ENCODE assay signal across 16 cellular contexts in the genomic region with DNA sequence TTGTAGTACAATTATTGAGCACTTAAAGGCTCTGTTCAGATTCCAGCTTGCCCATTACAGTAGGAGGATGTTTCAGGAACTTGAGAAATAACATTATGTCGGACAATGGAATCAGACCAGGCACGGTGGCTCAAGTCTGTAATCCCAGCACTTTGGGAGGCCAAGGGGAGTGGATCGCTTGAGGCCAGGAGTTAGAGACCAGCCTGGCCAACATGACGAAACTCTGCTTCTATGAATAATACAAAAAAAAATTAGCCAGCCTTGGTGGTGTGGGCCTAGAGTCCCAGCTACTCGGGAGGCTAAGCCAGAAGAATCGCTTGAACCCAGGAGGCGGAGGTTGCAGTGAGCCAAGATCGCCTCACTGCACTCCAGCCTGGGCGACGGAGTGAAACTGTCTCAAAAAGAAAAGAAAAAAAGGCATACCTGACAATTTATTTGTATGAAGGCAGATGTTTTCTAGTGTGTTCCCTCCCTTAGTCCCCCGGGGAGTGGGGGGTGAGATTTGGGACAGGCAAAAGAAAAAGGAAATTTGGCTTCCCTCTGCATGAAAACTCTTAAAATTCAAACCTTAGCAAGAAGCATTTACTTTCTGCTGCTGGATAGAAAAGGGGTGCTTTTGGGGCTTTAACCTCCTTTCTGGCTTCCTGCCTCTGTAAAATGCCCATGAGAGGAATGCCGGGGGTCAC. TPM values are rescaled to one million over a fixed set of nuclear protein-coding genes. Genes with fewer than 3 reads are reported as not detected.
DNase-seq lines count a peak whose midpoint lies in the region; FAIRE-seq and TF ChIP-seq lines count a peak whose summit lies in the region.
"Had no signal": no experiment of that assay in that cellular context is flagged by ENCODE, and none has a peak within 500 bp of the region (broad histone marks: within the 10 kb centered on the region; RNA-seq: fewer than 3 reads in every experiment).

No MANE protein-coding gene starts in this region.

- H3K4me1 ChIP-seq in HUES64 (ENCODE audit: insufficient read depth, low read length), result peaks cover 49% of the 10 kb centered on the region
- H3K4me1 ChIP-seq in astrocyte (ENCODE audit: insufficient read depth, low read length), result peaks cover 39% of the 10 kb centered on the region
- H3K4me1 ChIP-seq in iPS-18a (ENCODE audit: control insufficient read depth, low read depth, low read length), result peaks cover 31% of the 10 kb centered on the region
- peaks cover 39% of the 10 kb centered on the region for H3K4me1 ChIP-seq in smooth muscle cell (ENCODE audit: low read depth)
- H3K4me1 ChIP-seq in transverse colon, result no peaks in the 10 kb centered on the region

- TF ChIP-seq CTCF in astrocyte (IDR thresholded peaks at IDR 0.05; ENCODE audit: insufficient read depth, low read depth, low read length) (no peak), smooth muscle cell (IDR thresholded peaks at IDR 0.05; ENCODE audit: borderline replicate concordance, insufficient read depth, poor library complexity, severe bottlenecking) (no peak), transverse colon (IDR thresholded peaks at IDR 0.05) (no peak)

- H3K4me1 Mint-ChIP-seq in astrocyte (ENCODE audit: low read depth, unreplicated experiment), result peaks cover 15% of the 10 kb centered on the region

- H3K4me3 ChIP-seq in HUES64 (ENCODE audit: low read length) (no peak overlapping the region), astrocyte (ENCODE audit: insufficient read depth, low read depth, low read length) (no peak overlapping the region), iPS-18a (ENCODE audit: low read length) (peak overlapping the region; percentile 35), smooth muscle cell (no peak overlapping the region), transverse colon (no peak overlapping the region)
- H3K4me3 ChIP-seq: heart right ventricle, K562, ovary had no signal

- DNase-seq in astrocyte (ENCODE audit: low read depth) (no peak), smooth muscle cell (lab: John Stamatoyannopoulos, UW; ENCODE audit: unreplicated experiment) (no peak), hepatic stellate cell (ENCODE audit: low spot score) (no peak), cerebellum (ENCODE audit: low spot score) (no peak), transverse colon (no peak)
- DNase-seq in stimulated activated CD4-positive, alpha-beta T cell treated with anti-CD3 and anti-CD28 coated beads, Interleukin-4, amount 100 ng/mL, for 4 hours, result no peak
- DNase-seq: activated T-cell treated with anti-CD3 and anti-CD28 coated beads for 4 hours, AML-193, heart right ventricle, NCI-H1105, ovary had no signal

- intact Hi-C loops in transverse colon (cut with DNase I; ENCODE audit: low total_unique reads), result no loop called here

- peak overlapping the region; percentile 79 for H3K27ac ChIP-seq in HUES64 (ENCODE audit: low read depth, low read length)
- H3K27ac ChIP-seq in astrocyte (ENCODE audit: low read depth, low read length), result peak overlapping the region; percentile 65
- H3K27ac ChIP-seq in iPS-18a (ENCODE audit: low read length), result peak overlapping the region; percentile 60
- peak overlapping the region; percentile 89 for H3K27ac ChIP-seq in smooth muscle cell (ENCODE audit: low read depth)
- H3K27ac ChIP-seq in transverse colon, result no peak overlapping the region
- H3K27ac ChIP-seq: ovary had no signal

- H2AFZ ChIP-seq in astrocyte (ENCODE audit: low read depth, low read length) (no peak overlapping the region), smooth muscle cell (ENCODE audit: low read depth) (no peak overlapping the region)

- H3K27me3 Mint-ChIP-seq in astrocyte (ENCODE audit: low read depth, unreplicated experiment), result no peaks in the 10 kb centered on the region

- peak overlapping the region; percentile 88 for H3K27ac Mint-ChIP-seq in astrocyte (ENCODE audit: unreplicated experiment)
- H3K27ac Mint-ChIP-seq: activated naive CD4-positive, alpha-beta T cell treated with anti-CD3 and anti-CD28 coated beads, Interleukin-2, amount 50 U/mL, for 72 hours had no signal

- no peaks in the 10 kb centered on the region for H4K20me1 ChIP-seq in astrocyte (ENCODE audit: insufficient read depth, low read length)
- H4K20me1 ChIP-seq in smooth muscle cell (ENCODE audit: low read depth), result no peaks in the 10 kb centered on the region

- peak overlapping the region; percentile 42 for H3K4me2 ChIP-seq in astrocyte (ENCODE audit: low read length)
- H3K4me2 ChIP-seq in smooth muscle cell, result peak overlapping the region; percentile 17

- H3K36me3 Mint-ChIP-seq in astrocyte (ENCODE audit: low read depth, unreplicated experiment), result no peaks in the 10 kb centered on the region

- in situ Hi-C loops in transverse colon (cut with MboI; ENCODE audit: low pct_ligation_motif_present in 1 of 4, low pct_unique_long_range_greater_than_20kb in 1 of 4, low sequenced_read_pairs in 3 of 4), result no loop called here

- peak overlapping the region; percentile 54 for H3K4me3 Mint-ChIP-seq in astrocyte (ENCODE audit: unreplicated experiment)

- FAIRE-seq in astrocyte (lab: Jason Lieb, UNC), result no peak
- FAIRE-seq: K562, TTC549 had no signal

- no peaks in the 10 kb centered on the region for H3K9me3 Mint-ChIP-seq in astrocyte (ENCODE audit: unreplicated experiment)
- H3K9me3 Mint-ChIP-seq: activated naive CD4-positive, alpha-beta T cell treated with anti-CD3 and anti-CD28 coated beads, Interleukin-2, amount 50 U/mL, for 72 hours had no signal

- H3F3A ChIP-seq in smooth muscle cell (ENCODE audit: low read depth), result peaks cover 18% of the 10 kb centered on the region

- no peak for TF ChIP-seq POLR2A in transverse colon (IDR thresholded peaks at IDR 0.05)

- no peak for TF ChIP-seq EP300 in transverse colon (IDR thresholded peaks at IDR 0.05; ENCODE audit: low read depth)

- peak overlapping the region; percentile 19 for H3K9ac ChIP-seq in HUES64 (ENCODE audit: low read depth, low read length)
- H3K9ac ChIP-seq in astrocyte (ENCODE audit: low read length), result peak overlapping the region; percentile 32
- peak overlapping the region; percentile 35 for H3K9ac ChIP-seq in iPS-18a (ENCODE audit: low read length)
- H3K9ac ChIP-seq in smooth muscle cell (ENCODE audit: low read depth), result no peak overlapping the region

- H3K9me3 ChIP-seq in HUES64 (ENCODE audit: insufficient read depth, low read depth, low read length) (no peaks in the 10 kb centered on the region), astrocyte (ENCODE audit: insufficient read depth, low read depth, low read length) (no peaks in the 10 kb centered on the region), iPS-18a (ENCODE audit: control insufficient read depth, low read depth, low read length) (no peaks in the 10 kb centered on the region), smooth muscle cell (replicated peaks; ENCODE audit: low read depth) (no peaks in the 10 kb centered on the region), transverse colon (no peaks in the 10 kb centered on the region)
- H3K9me3 ChIP-seq: heart right ventricle, ovary had no signal

- H3K79me2 ChIP-seq in astrocyte (ENCODE audit: insufficient read depth, low read length), result no peaks in the 10 kb centered on the region
- no peaks in the 10 kb centered on the region for H3K79me2 ChIP-seq in smooth muscle cell (ENCODE audit: low read depth)

- H3K27me3 ChIP-seq in HUES64 (ENCODE audit: insufficient read depth, low read length) (no peaks in the 10 kb centered on the region), astrocyte (ENCODE audit: insufficient read depth, low read length) (no peaks in the 10 kb centered on the region), iPS-18a (ENCODE audit: control insufficient read depth, insufficient read depth, low read length) (no peaks in the 10 kb centered on the region), smooth muscle cell (ENCODE audit: low read depth) (no peaks in the 10 kb centered on the region), transverse colon (no peaks in the 10 kb centered on the region)
- H3K27me3 ChIP-seq: ovary had no signal

- 62% methylated on average over 12 of the region's 12 CpGs for WGBS in HUES64
- 57% methylated on average over 12 of the region's 12 CpGs for whole genome bisulfite sequencing in smooth muscle cell (ENCODE audit: low lambda C conversion rate)
- WGBS in transverse colon (ENCODE audit: low coverage in 1 of 2), 2 donors, result 87 to 88% methylated on average over 10 to 12 of the region's 12 CpGs

- no peaks in the 10 kb centered on the region for H3K36me3 ChIP-seq in HUES64 (ENCODE audit: insufficient read depth, low read length)
- no peaks in the 10 kb centered on the region for H3K36me3 ChIP-seq in astrocyte (ENCODE audit: insufficient read depth, low read length)
- H3K36me3 ChIP-seq in iPS-18a (ENCODE audit: control insufficient read depth, low read depth, low read length), result no peaks in the 10 kb centered on the region
- H3K36me3 ChIP-seq in smooth muscle cell (ENCODE audit: low read depth), result no peaks in the 10 kb centered on the region
- no peaks in the 10 kb centered on the region for H3K36me3 ChIP-seq in transverse colon
- H3K36me3 ChIP-seq: heart right ventricle, ovary had no signal

RNA-seq across cellular contexts. Expression of gene ZNF532, which starts 13.8 kb away (rescaled TPM):
- 106 TPM for polyA plus RNA-seq in HUES64 (2013, experiment 1 of 2)
- 100 TPM for polyA plus RNA-seq in HUES64 (2013, experiment 2 of 2)
- total RNA-seq in astrocyte (128 and 135 TPM in 2 replicates), smooth muscle cell (126 and 133 TPM in 2 replicates), cerebellum (193 TPM), transverse colon (10 to 100 TPM; 16.2 to 26.9 (median 22.7) TPM)
- polyA plus RNA-seq in smooth muscle cell, result 31.6 and 39.8 TPM in 2 replicates
- polyA plus RNA-seq: K562 had no signal

Comparison
In these comparisons a context has a peak if more than half of its experiments do, and no peak if none do; other contexts are left out.
1. H3K27ac ChIP-seq: peak in HUES64 (single experiment), astrocyte (single experiment), iPS-18a (single experiment) and smooth muscle cell (single experiment); none in transverse colon (0 of 4).